In the genomic region with DNA sequence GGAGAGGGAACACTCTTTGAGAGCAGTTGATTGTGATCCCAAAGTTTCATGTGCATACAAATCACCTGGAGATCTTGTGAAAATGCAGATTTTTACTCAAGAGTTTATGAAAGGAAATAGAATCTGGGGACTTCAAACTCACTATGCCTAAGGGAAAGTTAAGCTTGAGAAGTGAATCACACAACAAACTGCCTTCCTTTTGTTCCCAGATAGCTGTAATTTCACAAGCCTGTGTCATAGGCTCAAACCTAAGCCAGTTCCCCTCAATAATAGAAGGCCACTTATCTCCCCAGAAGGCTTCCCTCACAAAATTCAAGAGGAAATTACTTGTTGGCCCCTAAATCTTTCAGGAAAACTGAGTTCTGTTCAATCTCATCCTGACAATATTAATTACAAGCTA, we compare ENCODE assay signal across 18 cellular contexts.
DNase-seq lines count a peak whose midpoint lies in the region; TF ChIP-seq lines count a peak whose summit lies in the region.
"Had no signal": no experiment of that assay in that cellular context is flagged by ENCODE, and none has a peak within 500 bp of the region (broad histone marks: within the 10 kb centered on the region; RNA-seq: fewer than 3 reads in every experiment).

No MANE protein-coding gene starts in this region.

- no peak overlapping the region for H2AFZ ChIP-seq in osteoblast (ENCODE audit: low read length)

- peaks cover 20% of the 10 kb centered on the region for H3K4me1 ChIP-seq in HUES48 (ENCODE audit: control insufficient read depth, insufficient read depth, low read length)
- H3K4me1 ChIP-seq in endodermal cell (ENCODE audit: control insufficient read depth, insufficient read depth, low read length): no peaks in the 10 kb centered on the region
- no peaks in the 10 kb centered on the region for H3K4me1 ChIP-seq in mesodermal cell (ENCODE audit: control insufficient read depth, insufficient read depth, low read length, poor library complexity, severe bottlenecking)
- no peaks in the 10 kb centered on the region for H3K4me1 ChIP-seq in osteoblast (ENCODE audit: insufficient read depth, low read length)
- H3K4me1 ChIP-seq: HAP-1 had no signal

- no peak overlapping the region for H3K4me3 Mint-ChIP-seq in endodermal cell
- H3K4me3 Mint-ChIP-seq: CD14-positive monocyte had no signal

- no peaks in the 10 kb centered on the region for H3K27me3 ChIP-seq in HUES48 (ENCODE audit: control insufficient read depth, insufficient read depth, low read length)
- no peaks in the 10 kb centered on the region for H3K27me3 ChIP-seq in endodermal cell (ENCODE audit: control insufficient read depth, insufficient read depth, low read length, poor library complexity, severe bottlenecking)
- H3K27me3 ChIP-seq in osteoblast (ENCODE audit: insufficient read depth, low read length): no peaks in the 10 kb centered on the region
- H3K27me3 ChIP-seq: MG63 had no signal

- H3K9me3 ChIP-seq in HUES48 (ENCODE audit: control insufficient read depth, insufficient read depth, low read length): peaks cover 7% of the 10 kb centered on the region; the same call in 1 of the 2 replicates
- peaks cover 28% of the 10 kb centered on the region for H3K9me3 ChIP-seq in endodermal cell (ENCODE audit: control insufficient read depth, low read length)
- H3K9me3 ChIP-seq in mesodermal cell (ENCODE audit: control insufficient read depth, low read length): no peaks in the 10 kb centered on the region
- H3K9me3 ChIP-seq in osteoblast (ENCODE audit: low read depth, low read length): no peaks in the 10 kb centered on the region
- H3K9me3 ChIP-seq: HAP-1, MG63 had no signal

- H3K36me3 Mint-ChIP-seq in endodermal cell (ENCODE audit: low read depth): no peaks in the 10 kb centered on the region
- H3K36me3 Mint-ChIP-seq: CD14-positive monocyte had no signal

- H3K27ac ChIP-seq in HUES48 (ENCODE audit: low read depth, low read length): peak overlapping the region; percentile 61
- no peak overlapping the region for H3K27ac ChIP-seq in endodermal cell (ENCODE audit: low read depth, low read length)
- peak overlapping the region; percentile 53 for H3K27ac ChIP-seq in mesodermal cell (ENCODE audit: low read depth, low read length, severe bottlenecking)
- no peak overlapping the region for H3K27ac ChIP-seq in osteoblast (ENCODE audit: low read depth, low read length)
- H3K27ac ChIP-seq: SK-N-MC had no signal

- no peaks in the 10 kb centered on the region for H4K20me1 ChIP-seq in osteoblast (ENCODE audit: insufficient read depth, low read length)

- H3K79me2 ChIP-seq in osteoblast (ENCODE audit: insufficient read depth, low read length): no peaks in the 10 kb centered on the region

- H3K27ac Mint-ChIP-seq in endodermal cell: peak overlapping the region; percentile 57
- H3K27ac Mint-ChIP-seq: CD14-positive monocyte had no signal

- H3K4me2 ChIP-seq in osteoblast (ENCODE audit: insufficient read depth, low read length): no peak overlapping the region

- peaks cover 22% of the 10 kb centered on the region for H3K4me1 Mint-ChIP-seq in endodermal cell
- H3K4me1 Mint-ChIP-seq: CD14-positive monocyte had no signal

- no peaks in the 10 kb centered on the region for H3K36me3 ChIP-seq in HUES48 (ENCODE audit: control insufficient read depth, insufficient read depth, low read length)
- H3K36me3 ChIP-seq in endodermal cell (ENCODE audit: control insufficient read depth, insufficient read depth, low read length): no peaks in the 10 kb centered on the region
- no peaks in the 10 kb centered on the region for H3K36me3 ChIP-seq in mesodermal cell (ENCODE audit: control insufficient read depth, insufficient read depth, low read length)
- H3K36me3 ChIP-seq in osteoblast (ENCODE audit: insufficient read depth, low read length): no peaks in the 10 kb centered on the region
- H3K36me3 ChIP-seq: HAP-1, MG63 had no signal

- DNase-seq in ELF-1 (ENCODE audit: low read depth, low spot score) (peak; percentile 50), endodermal cell (no peak), osteoblast (ENCODE audit: insufficient read length, low spot score, missing footprints) (no peak), GOT3 (lab: John Stamatoyannopoulos, UW) (no peak)
- DNase-seq in activated CD4-positive, alpha-beta T cell treated with anti-CD3 and anti-CD28 coated beads for 1 hour: no peak
- DNase-seq: ACHN, AML-193, EL, MG63, NCI-H1092, NCI-H2081 treated with DMSO at 0.1 percent for 48 hours, NCI-H510A, Right ventricle myocardium superior had no signal

- H3K4me3 ChIP-seq in HUES48 (ENCODE audit: low read depth, low read length): 0 out of 2 replicates have a peak overlapping the region, but pooled peaks have one; percentile 23
- H3K4me3 ChIP-seq in endodermal cell (ENCODE audit: low read length): no peak overlapping the region
- no peak overlapping the region for H3K4me3 ChIP-seq in mesodermal cell (ENCODE audit: extremely low read depth, insufficient read depth, low read length, poor library complexity, severe bottlenecking)
- no peak overlapping the region for H3K4me3 ChIP-seq in osteoblast (ENCODE audit: insufficient read depth, low read length)
- H3K4me3 ChIP-seq: HAP-1, MG63, SK-N-MC had no signal

- TF ChIP-seq CTCF in endodermal cell (conservative IDR thresholded peaks at IDR 0.05) (no peak), osteoblast (IDR thresholded peaks at IDR 0.05; ENCODE audit: extremely low read depth, low read depth, low read length) (no peak)

- H3K27me3 Mint-ChIP-seq in endodermal cell (ENCODE audit: insufficient read depth): no peaks in the 10 kb centered on the region

- peak overlapping the region; percentile 35; the same call in 1 of the 2 replicates for H3K9ac ChIP-seq in HUES48 (ENCODE audit: low read depth, low read length)
- H3K9ac ChIP-seq in endodermal cell (ENCODE audit: extremely low read depth, low read length, poor library complexity, severe bottlenecking): no peak overlapping the region

- H3K9me3 Mint-ChIP-seq in endodermal cell: peaks cover 27% of the 10 kb centered on the region

Comparison
In these comparisons a context has a peak if more than half of its experiments do, and no peak if none do; other contexts are left out.
1. H3K27ac ChIP-seq: peak in HUES48 (single experiment) and mesodermal cell (single experiment); none in endodermal cell (single experiment) and osteoblast (single experiment).